ENCODE assay signal across 13 cellular contexts in the genomic region with DNA sequence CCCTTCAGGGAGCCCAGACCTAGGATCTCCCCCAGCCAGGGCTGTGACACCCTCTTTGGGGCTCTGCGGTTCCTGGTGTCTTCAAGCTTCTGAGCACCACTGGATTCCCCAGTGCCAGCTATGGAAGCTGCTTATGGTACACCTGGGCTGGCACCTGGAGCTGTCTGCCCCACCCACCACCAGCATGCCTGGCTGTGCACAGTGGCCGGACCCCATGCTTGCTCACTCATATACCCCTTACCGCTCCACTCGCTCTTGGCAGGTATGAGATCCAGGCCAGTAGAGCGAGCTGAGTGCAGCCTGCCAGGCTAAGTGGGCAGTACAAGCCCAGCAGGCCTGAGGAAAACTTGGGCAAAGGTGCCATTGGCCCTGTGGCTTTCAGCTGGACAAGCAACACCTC.
"Had no signal": no experiment of that assay in that cellular context is flagged by ENCODE, and none has a peak within 500 bp of the region (broad histone marks: within the 10 kb centered on the region; RNA-seq: fewer than 3 reads in every experiment).

No MANE protein-coding gene starts in this region.

- H3K27me3 ChIP-seq: gastroesophageal sphincter, heart right ventricle had no signal

- H3K9me3 ChIP-seq: gastroesophageal sphincter, heart right ventricle had no signal

- DNase-seq: activated CD4-positive, alpha-beta T cell treated with anti-CD3 and anti-CD28 coated beads, Interleukin-2, amount 10 ng/mL, durations not matched to agents 7 days and 5 days; activated CD8-positive, alpha-beta memory T cell treated with anti-CD3 and anti-CD28 coated beads, Interleukin-2, amount 50 U/mL, for 4 hours; activated CD8-positive, alpha-beta T cell treated with anti-CD3 and anti-CD28 coated beads, Interleukin-2, amount 10 ng/mL, durations not matched to agents 7 days and 5 days; activated naive CD4-positive, alpha-beta T cell treated with anti-CD3 and anti-CD28 coated beads, Interleukin-2, amount 10 ng/mL, durations not matched to agents 7 days and 5 days; activated T-cell treated with anti-CD3 and anti-CD28 coated beads, Interleukin-2, amount 50 U/mL, for 4 hours; erythroblast; heart right ventricle; mesendoderm; stimulated activated CD4-positive, alpha-beta T cell treated with anti-CD3 and anti-CD28 coated beads, Interleukin-2, amount 100 ng/mL, for 24 hours; stimulated activated naive CD4-positive, alpha-beta T cell treated with Interleukin-2 at 50 U/mL for 16 hours; T1000 had no signal

- H3K36me3 ChIP-seq: gastroesophageal sphincter, heart right ventricle had no signal

- ATAC-seq: activated CD4-positive, CD25-positive, alpha-beta regulatory T cell treated with anti-CD3 and anti-CD28 coated beads, Interleukin-2, amount 50 U/mL, for 24 hours; activated CD8-positive, alpha-beta T cell treated with anti-CD3 and anti-CD28 coated beads, Interleukin-2, amount 10 ng/mL, durations not matched to agents 7 days and 5 days; activated T-cell treated with anti-CD3 and anti-CD28 coated beads, Interleukin-2, amount 50 U/mL, for 4 hours; gastroesophageal sphincter; heart right ventricle had no signal

- H3K4me3 ChIP-seq: gastroesophageal sphincter, heart right ventricle had no signal
